ENCODE assay signal across 24 cellular contexts in genomic region chr21:45334591-45335081, GRCh38. TPM values are rescaled to one million over a fixed set of nuclear protein-coding genes. Genes with fewer than 3 reads are reported as not detected.
DNase-seq lines count a peak whose midpoint lies in the region; ATAC-seq, FAIRE-seq and TF ChIP-seq lines count a peak whose summit lies in the region.
"Had no signal": no experiment of that assay in that cellular context is flagged by ENCODE, and none has a peak within 500 bp of the region (broad histone marks: within the 10 kb centered on the region; RNA-seq: fewer than 3 reads in every experiment).

No MANE protein-coding gene starts in this region.

- H3K27me3 ChIP-seq in H1 (replicated peaks in 1 of 4; ENCODE audit: control insufficient read depth in 3 of 4, extremely low read depth in 1 of 4, insufficient read depth in 3 of 4, low read length in 3 of 4) (peaks cover 0 to 5% (median 4%) of the 10 kb centered on the region in 4 experiments; a peak in 4 of 7 replicates), neuronal stem cell (ENCODE audit: control insufficient read depth in 3 of 3, insufficient read depth in 3 of 3, low read depth in 1 of 3, low read length in 3 of 3) (peaks cover 0 to 34% (median 0%) of the 10 kb centered on the region in 3 experiments), upper lobe of right lung (no peaks in the 10 kb centered on the region)
- H3K27me3 ChIP-seq: BLaER1, upper lobe of left lung had no signal

- H2AFZ ChIP-seq in H1 (ENCODE audit: low read length) (no peak overlapping the region), neuronal stem cell (ENCODE audit: low read length) (peak overlapping the region; percentile 24)

- 0 out of 2 replicates have a peak overlapping the region, but pooled peaks have one; percentile 34 for H2BK20ac ChIP-seq in H1 (ENCODE audit: low read length)

- DNase-seq in Right ventricle myocardium inferior (ENCODE audit: missing footprints) (peak; percentile 14), cardiac septum (ENCODE audit: low spot score) (no peak), H1 (ENCODE audit: low read depth in 1 of 2, low spot score in 2 of 2) (no peak), neuronal stem cell (ENCODE audit: low spot score) (no peak), upper lobe of right lung (peak; percentile 46), T-cell (no peak), G401 (ENCODE audit: low spot score) (no peak)
- DNase-seq: activated CD4-positive, alpha-beta T cell treated with anti-CD3 and anti-CD28 coated beads for 36 hours; activated naive CD4-positive, alpha-beta T cell treated with anti-CD3 and anti-CD28 coated beads for 36 hours; activated T-cell treated with anti-CD3 and anti-CD28 coated beads, Interleukin-2, amount 50 U/mL, for 48 hours; COR-L47; DMS79 treated with DMSO at 0.1 percent for 48 hours; islet precursor cell; NCI-H146; NCI-H510A treated with DMSO at 0.1 percent for 48 hours; NK-92 treated with Interleukin-12 subunit alpha and Interleukin-12 subunit beta, amount 100 ng/mL, for 24 hours; stimulated activated CD8-positive, alpha-beta memory T cell treated with anti-CD3 and anti-CD28 coated beads, Interleukin-4, amount 100 ng/mL, for 48 hours; T-helper 17 cell had no signal

- no peak overlapping the region for H3K27ac ChIP-seq in H1 (ENCODE audit: low read depth, low read length)
- no peak overlapping the region for H3K27ac ChIP-seq in neuronal stem cell (replicated peaks; ENCODE audit: low read length)
- no peak overlapping the region for H3K27ac ChIP-seq in upper lobe of right lung
- H3K27ac ChIP-seq: BLaER1, KMS-11, upper lobe of left lung had no signal

- intact Hi-C loops in Right ventricle myocardium inferior (cut with DNase I): no loop called here
- intact Hi-C loops in cardiac septum (cut with DNase I): no loop called here
- intact Hi-C loops in upper lobe of right lung (cut with DNase I): no loop called here

- H3K4me1 Mint-ChIP-seq in T-cell: no peaks in the 10 kb centered on the region
- H3K4me1 Mint-ChIP-seq: central memory CD8-positive, alpha-beta T cell had no signal

- peaks cover 0 to 2% of the 10 kb centered on the region in 2 experiments for H4K20me1 ChIP-seq in H1 (replicated peaks in 1 of 2; ENCODE audit: control insufficient read depth in 1 of 2, insufficient read depth in 2 of 2, low read length in 2 of 2)
- H4K20me1 ChIP-seq: BLaER1 had no signal

- WGBS in H1 (ENCODE audit: extremely low coverage in 1 of 2, insufficient coverage in 1 of 2, insufficient read length in 1 of 2, insufficient replicate concordance in 2 of 2, low coverage in 1 of 2, low lambda C conversion rate in 2 of 2, missing lambda C conversion rate in 1 of 2), 2 experiments: 91% methylated on average over 7 of the region's 9 CpGs; no CpG with 5 or more reads in 1 of the 2 experiments
- no CpG with 5 or more reads among the region's 9 CpGs for WGBS in neuronal stem cell (ENCODE audit: extremely low coverage in 2 of 2, insufficient read length in 2 of 2, insufficient replicate concordance in 1 of 2), 2 donors

- in situ Hi-C loops in G401 (cut with HindIII; ENCODE audit: low sequenced_read_pairs): no loop called here

- H3K9me3 ChIP-seq in H1 (ENCODE audit: insufficient read depth in 2 of 2, low read depth in 1 of 2, low read length in 1 of 2) (no peaks in the 10 kb centered on the region), neuronal stem cell (replicated peaks in 1 of 2; ENCODE audit: control insufficient read depth in 2 of 2, insufficient read depth in 1 of 2, low read depth in 1 of 2, low read length in 2 of 2) (peaks cover 0 to 3% of the 10 kb centered on the region in 2 donors), upper lobe of right lung (no peaks in the 10 kb centered on the region)
- H3K9me3 ChIP-seq: BLaER1, upper lobe of left lung had no signal

- peak overlapping the region; percentile 91; the same call in 1 of the 2 replicates for H4K8ac ChIP-seq in H1 (ENCODE audit: extremely low read depth, insufficient read depth, low read length)
- H4K8ac ChIP-seq in neuronal stem cell (ENCODE audit: low read depth, low read length): no peak overlapping the region

- peaks cover 4% of the 10 kb centered on the region for H3K23me2 ChIP-seq in H1 (ENCODE audit: low read depth, low read length)

- H3K9ac ChIP-seq in H1 (replicated peaks in 1 of 4; ENCODE audit: extremely low read depth in 1 of 4, low read depth in 3 of 4, low read length in 3 of 4) (no peak overlapping the region), neuronal stem cell (ENCODE audit: low read depth, low read length, poor library complexity) (no peak overlapping the region)
- H3K9ac ChIP-seq: BLaER1, KMS-11 had no signal

- H4K91ac ChIP-seq in H1 (replicated peaks; ENCODE audit: insufficient read length, low read length) (peak overlapping the region; percentile 82), neuronal stem cell (ENCODE audit: low read depth, low read length, poor library complexity) (no peak overlapping the region)

- CTCF ChIA-PET in H1 (lab: Charles Lee; ENCODE audit: partially characterized antibody) (interaction anchor here (0.7 to 1.8 kb wide), 6 partner anchors 9 to 92 kb away, joined by 3 to 7 read pairs (median 4); no protein-coding TSS in a partner anchor), T-cell (lab: Charles Lee) (no interaction called here)

- H2BK5ac ChIP-seq in H1 (ENCODE audit: low read depth, low read length) (no peak overlapping the region), neuronal stem cell (ENCODE audit: low read length) (no peak overlapping the region)

- H3K14ac ChIP-seq in H1 (ENCODE audit: insufficient read length) (no peak overlapping the region), neuronal stem cell (ENCODE audit: low read length) (peak overlapping the region; percentile 21)

- H3K79me2 ChIP-seq in H1 (ENCODE audit: control insufficient read depth in 1 of 2, insufficient read depth in 2 of 2, low read length in 2 of 2): no peaks in the 10 kb centered on the region

- POLR2A ChIA-PET in H1 (lab: Charles Lee; ENCODE audit: partially characterized antibody): interaction anchor here (1.0 to 2.4 kb wide), 2 partner anchors 10 to 13 kb away, joined by 4 to 14 read pairs; no protein-coding TSS in a partner anchor
- POLR2A ChIA-PET in T-cell (lab: Charles Lee): no interaction called here

- H3K4me3 ChIP-seq in H1 (ENCODE audit: extremely low read depth in 1 of 4, insufficient read depth in 2 of 4, low read depth in 3 of 4, low read length in 4 of 4) (no peak overlapping the region), neuronal stem cell (ENCODE audit: low read length in 2 of 2) (no peak overlapping the region), upper lobe of right lung (no peak overlapping the region)
- H3K4me3 ChIP-seq: BLaER1, upper lobe of left lung had no signal

- FAIRE-seq in H1 (lab: Jason Lieb, UNC): no peak
- FAIRE-seq: H54 had no signal

- H3K36me3 ChIP-seq in H1 (ENCODE audit: control insufficient read depth in 2 of 4, insufficient read depth in 4 of 4, low read length in 3 of 4): no peaks in the 10 kb centered on the region
- peaks cover 0 to 3% of the 10 kb centered on the region in 2 donors for H3K36me3 ChIP-seq in neuronal stem cell (replicated peaks in 1 of 2; ENCODE audit: control insufficient read depth in 2 of 2, insufficient read depth in 2 of 2, low read length in 2 of 2)
- no peaks in the 10 kb centered on the region for H3K36me3 ChIP-seq in upper lobe of right lung
- H3K36me3 ChIP-seq: BLaER1, upper lobe of left lung had no signal

- no peak overlapping the region for H4K5ac ChIP-seq in H1 (ENCODE audit: insufficient read length, low read depth, low read length)

- H3K4me1 ChIP-seq in H1 (replicated peaks in 1 of 4; ENCODE audit: control insufficient read depth in 3 of 4, insufficient read depth in 4 of 4, low read length in 3 of 4): peaks cover 0 to 19% (median 15%) of the 10 kb centered on the region in 4 experiments; a peak in 6 of 7 replicates
- H3K4me1 ChIP-seq in neuronal stem cell (ENCODE audit: control insufficient read depth in 2 of 2, insufficient read depth in 1 of 2, low read depth in 1 of 2, low read length in 2 of 2): peaks cover 27 to 33% of the 10 kb centered on the region in 2 donors
- H3K4me1 ChIP-seq in upper lobe of right lung: peaks cover 7% of the 10 kb centered on the region

- H2BK15ac ChIP-seq in H1 (ENCODE audit: low read length) (no peak overlapping the region), neuronal stem cell (ENCODE audit: low read length) (peak overlapping the region; percentile 71)

- H3K27ac Mint-ChIP-seq in T-cell: no peak overlapping the region
- H3K27ac Mint-ChIP-seq: activated CD4-positive, alpha-beta T cell treated with anti-CD3 and anti-CD28 coated beads for 36 hours; activated naive CD4-positive, alpha-beta T cell treated with anti-CD3 and anti-CD28 coated beads for 36 hours; T-helper 17 cell had no signal

- H3K18ac ChIP-seq in H1 (ENCODE audit: extremely low read depth, low read length) (no peak overlapping the region), neuronal stem cell (ENCODE audit: low read length) (peak overlapping the region; percentile 64)

- no peak for TF ChIP-seq EP300 in H1 (IDR thresholded peaks at IDR 0.05; ENCODE audit: borderline replicate concordance in 1 of 2, low read depth in 2 of 2, low read length in 2 of 2)

- H2AK5ac ChIP-seq in H1 (ENCODE audit: low read depth, low read length): no peak overlapping the region
- H2AK5ac ChIP-seq in neuronal stem cell (ENCODE audit: low read depth, low read length): peak overlapping the region; percentile 53

- no peak for TF ChIP-seq RAD21 in H1 (IDR thresholded peaks at IDR 0.05 in 1 of 2, conservative IDR thresholded peaks at IDR 0.05 in 1 of 2; ENCODE audit: low read depth in 2 of 2, low read length in 2 of 2)

- H3K9me3 Mint-ChIP-seq in T-cell: no peaks in the 10 kb centered on the region
- H3K9me3 Mint-ChIP-seq: activated naive CD4-positive, alpha-beta T cell treated with anti-CD3 and anti-CD28 coated beads for 36 hours; central memory CD8-positive, alpha-beta T cell had no signal

- H2BK120ac ChIP-seq in H1 (replicated peaks; ENCODE audit: low read depth, low read length) (no peak overlapping the region), neuronal stem cell (ENCODE audit: low read depth, low read length) (peak overlapping the region; percentile 67)

- no peak overlapping the region for H3K4ac ChIP-seq in H1 (replicated peaks; ENCODE audit: insufficient read length, low read depth, low read length)
- peak overlapping the region; percentile 84 for H3K4ac ChIP-seq in neuronal stem cell (ENCODE audit: low read length)

- TF ChIP-seq CTCF in H1 (IDR thresholded peaks at IDR 0.05; ENCODE audit: control extremely low read depth in 1 of 3, insufficient read depth in 1 of 3, low read depth in 1 of 3, low read length in 3 of 3): no peak
- no peak for TF ChIP-seq CTCF in upper lobe of right lung (IDR thresholded peaks at IDR 0.05)

- H3K36me3 Mint-ChIP-seq in T-cell: no peaks in the 10 kb centered on the region

- ATAC-seq in Right ventricle myocardium inferior: no peak
- ATAC-seq in upper lobe of right lung: no peak
- no peak for ATAC-seq in T-cell (replicated peaks in 1 of 4)
- no peak for ATAC-seq in GM21360 (IDR thresholded peaks at IDR 0.05; ENCODE audit: unreplicated experiment)
- ATAC-seq: activated CD4-positive, alpha-beta T cell treated with anti-CD3 and anti-CD28 coated beads for 36 hours; T-helper 17 cell had no signal

- no peak overlapping the region for H3K4me3 Mint-ChIP-seq in T-cell
- H3K4me3 Mint-ChIP-seq: activated CD4-positive, alpha-beta T cell treated with anti-CD3 and anti-CD28 coated beads for 36 hours; activated naive CD4-positive, alpha-beta T cell treated with anti-CD3 and anti-CD28 coated beads for 36 hours; central memory CD8-positive, alpha-beta T cell; T-helper 17 cell had no signal

- no peak for TF ChIP-seq POLR2A in H1 (IDR thresholded peaks at IDR 0.05; ENCODE audit: control extremely low read depth in 1 of 2, low read depth in 2 of 2, low read length in 2 of 2)

- H2BK12ac ChIP-seq in H1 (ENCODE audit: low read depth, low read length): no peak overlapping the region
- H2BK12ac ChIP-seq in neuronal stem cell (ENCODE audit: low read length): no peak overlapping the region

- H3K4me2 ChIP-seq in H1 (ENCODE audit: insufficient read depth in 1 of 2, low read depth in 2 of 2, low read length in 2 of 2) (no peak overlapping the region), neuronal stem cell (ENCODE audit: insufficient read depth, low read length, poor library complexity, severe bottlenecking) (no peak overlapping the region)
- H3K4me2 ChIP-seq: BLaER1, KMS-11 had no signal

- H3K56ac ChIP-seq in H1 (replicated peaks; ENCODE audit: insufficient read length, low read depth, low read length): no peak overlapping the region

- H3K79me1 ChIP-seq in H1 (ENCODE audit: low read depth, low read length) (no peaks in the 10 kb centered on the region), neuronal stem cell (ENCODE audit: low read depth, low read length) (peaks cover 2% of the 10 kb centered on the region)

- peaks cover 0 to 9% of the 10 kb centered on the region in 2 donors for H3K27me3 Mint-ChIP-seq in T-cell
- H3K27me3 Mint-ChIP-seq: activated CD4-positive, alpha-beta T cell treated with anti-CD3 and anti-CD28 coated beads for 36 hours had no signal

- no peak overlapping the region for H3K23ac ChIP-seq in H1 (ENCODE audit: insufficient read length)
- H3K23ac ChIP-seq in neuronal stem cell (ENCODE audit: low read depth, low read length, poor library complexity): no peak overlapping the region

RNA-seq across cellular contexts. Expression of gene POFUT2, which starts 46.9 kb away (rescaled TPM):
- total RNA-seq in Right ventricle myocardium inferior (16.9 TPM), cardiac septum (20.1 TPM), upper lobe of right lung (29.0 TPM), T-cell (10 to 100 TPM; 43.0 to 51.3 (median 44.6) TPM)
- total RNA-seq in H1 (2021; fragmentation: NEBNext Ultra II Directional; extraction: Animal tissue kit (Norgen Biotek cat#: 25700)): 32.1 and 34.6 TPM in 2 replicates
- polyA plus RNA-seq in H1 (2011; rRNA removed): 13.7 and 21.0 TPM in 2 replicates
- 20.3 TPM for polyA plus RNA-seq in H1 (2011; cell fraction: cytosol; rRNA removed)
- 88.5 TPM for polyA plus RNA-seq in H1 (2011; cell fraction: nucleus; rRNA removed)
- polyA plus RNA-seq in H1 (2012, experiment 1 of 2): 24.1 to 33.7 TPM (median 29.4 TPM) in 4 replicates
- 15.8 TPM for polyA plus RNA-seq in H1 (2012, experiment 2 of 2)
- 33.3 TPM for polyA plus RNA-seq in H1 (2013, experiment 1 of 2)
- 33.7 TPM for polyA plus RNA-seq in H1 (2013, experiment 2 of 2)
- 11.2 and 13.2 TPM in 2 replicates for polyA minus RNA-seq in H1 (2011; rRNA and poly(A)+ RNA removed)
- polyA minus RNA-seq in H1 (2011; cell fraction: cytosol; rRNA and poly(A)+ RNA removed): 13.0 TPM
- 28.5 TPM for polyA minus RNA-seq in H1 (2011; cell fraction: nucleus; rRNA and poly(A)+ RNA removed)
- polyA plus RNA-seq in neuronal stem cell (2013, experiment 1 of 2): 33.3 TPM
- 32.4 TPM for polyA plus RNA-seq in neuronal stem cell (2013, experiment 2 of 2)
- 12.6 and 25.5 TPM in 2 replicates for total RNA-seq in G401 (2014; rRNA removed; shearing (Covaris generic))

Comparison
In these comparisons a context has a peak if more than half of its experiments do, and no peak if none do; other contexts are left out.
1. DNase-seq: peak in Right ventricle myocardium inferior (single experiment) and upper lobe of right lung (single experiment); none in cardiac septum (single experiment), H1 (0 of 2), neuronal stem cell (single experiment), T-cell (0 of 34) and G401 (single experiment).